In the genomic region with DNA sequence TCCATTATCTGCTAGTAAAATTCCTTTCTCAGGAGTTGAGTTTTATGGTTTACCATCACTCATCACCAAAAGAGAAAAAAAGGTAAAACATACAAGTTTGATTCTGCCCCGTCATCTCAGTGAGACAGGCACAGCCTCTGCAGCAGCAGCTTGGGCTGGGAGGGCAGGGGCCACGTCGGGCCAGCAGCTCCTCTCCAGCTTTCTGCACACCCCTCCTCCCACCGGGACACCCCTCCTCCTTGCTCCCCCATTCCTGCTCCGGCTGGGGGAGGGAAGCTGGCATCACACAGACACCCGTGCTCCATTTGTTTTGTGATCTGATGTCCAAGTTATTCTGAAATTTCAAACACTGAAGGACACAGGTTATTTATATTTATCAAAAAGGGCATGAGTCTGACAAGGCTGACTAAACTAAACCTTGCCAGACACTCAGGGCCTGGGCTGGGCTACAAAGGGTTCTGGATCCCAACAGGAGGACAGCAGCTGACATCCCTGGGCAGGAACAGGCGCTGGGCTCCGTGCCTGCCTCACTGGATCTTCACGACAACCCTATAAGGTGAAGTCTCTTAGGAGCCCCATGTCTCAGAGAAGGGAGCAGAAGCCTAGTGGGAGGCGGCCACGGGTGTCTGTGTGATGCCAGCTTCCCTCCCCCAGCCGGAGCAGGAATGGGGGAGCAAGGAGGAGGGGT, we compare ENCODE assay signal across 1 cellular context.
TF ChIP-seq lines count a peak whose summit lies in the region.

No MANE protein-coding gene starts in this region.

TF ChIP-seq in IMR-90, 13 proteins besides CTCF, POLR2A, EP300 and RAD21 (continued from another document):
- TF ChIP-seq MAZ (IDR thresholded peaks at IDR 0.05; ENCODE audit: borderline replicate concordance, low read depth, low read length) (no peak), FOS (IDR thresholded peaks at IDR 0.05; ENCODE audit: low read depth, low read length) (no peak)
